ENCODE assay signal across 28 cellular contexts in the genomic region with DNA sequence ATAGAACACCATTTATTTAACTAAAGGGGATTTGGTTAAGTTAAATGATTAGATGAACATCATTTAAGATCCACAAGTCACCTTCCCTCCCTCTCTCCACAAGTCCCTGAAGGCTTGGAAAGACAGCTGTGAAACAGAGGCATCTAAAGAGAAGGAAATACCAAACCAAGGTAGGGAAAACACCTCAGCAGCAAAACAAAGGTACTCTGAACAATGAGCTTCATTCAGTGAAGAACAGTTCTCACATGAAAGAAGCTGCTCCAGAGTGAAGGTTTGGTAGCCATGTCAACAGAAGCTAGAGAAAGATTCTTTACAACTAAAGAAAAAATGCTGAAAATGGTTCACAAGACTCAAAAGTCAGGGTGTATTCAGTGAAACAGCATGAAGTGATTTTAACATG.
DNase-seq lines count a peak whose midpoint lies in the region; ATAC-seq and TF ChIP-seq lines count a peak whose summit lies in the region.
"Had no signal": no experiment of that assay in that cellular context is flagged by ENCODE, and none has a peak within 500 bp of the region (broad histone marks: within the 10 kb centered on the region; RNA-seq: fewer than 3 reads in every experiment).

No MANE protein-coding gene starts in this region.

- dilution Hi-C loops in mammary epithelial cell (cut with HindIII; ENCODE audit: low sequenced_read_pairs), result no loop called here

- in situ Hi-C loops in mammary epithelial cell (cut with MboI; ENCODE audit: low sequenced_read_pairs in 2 of 2), result no loop called here

- intact Hi-C loops in mammary epithelial cell (cut with micrococcal nuclease) (no loop called here), breast epithelium (cut with DNase I; ENCODE audit: low total_unique reads) (no loop called here), esophagus squamous epithelium (cut with DNase I) (no loop called here), psoas muscle (cut with DNase I) (no loop called here)

- H3K9me3 ChIP-seq in mammary epithelial cell (replicated peaks; ENCODE audit: insufficient read depth, low read length), result no peaks in the 10 kb centered on the region
- H3K9me3 ChIP-seq in breast epithelium, result no peaks in the 10 kb centered on the region
- no peaks in the 10 kb centered on the region for H3K9me3 ChIP-seq in hepatocyte (ENCODE audit: low read depth)
- H3K9me3 ChIP-seq in smooth muscle cell (replicated peaks; ENCODE audit: low read depth), result no peaks in the 10 kb centered on the region
- no peaks in the 10 kb centered on the region for H3K9me3 ChIP-seq in esophagus squamous epithelium
- H3K9me3 ChIP-seq in psoas muscle, result no peaks in the 10 kb centered on the region
- H3K9me3 ChIP-seq: adrenal gland, BE2C, left lung, tibial nerve had no signal

- peak overlapping the region; percentile 21 for H3K4me2 ChIP-seq in mammary epithelial cell (ENCODE audit: insufficient read depth, low read depth, low read length)
- no peak overlapping the region for H3K4me2 ChIP-seq in hepatocyte
- H3K4me2 ChIP-seq in smooth muscle cell, result no peak overlapping the region

- CTCF ChIA-PET in mammary epithelial cell (lab: Charles Lee; ENCODE audit: low non-redundant PET), result no interaction called here

- H3K4me1 ChIP-seq in mammary epithelial cell (ENCODE audit: insufficient read depth, low read length), result peaks cover 5% of the 10 kb centered on the region
- peaks cover 0 to 11% of the 10 kb centered on the region in 2 donors for H3K4me1 ChIP-seq in breast epithelium
- H3K4me1 ChIP-seq in hepatocyte (ENCODE audit: insufficient read depth), result no peaks in the 10 kb centered on the region
- H3K4me1 ChIP-seq in smooth muscle cell (ENCODE audit: low read depth), result no peaks in the 10 kb centered on the region
- peaks cover 0 to 49% (median 13%) of the 10 kb centered on the region in 3 donors for H3K4me1 ChIP-seq in esophagus squamous epithelium
- peaks cover 7% of the 10 kb centered on the region for H3K4me1 ChIP-seq in psoas muscle
- H3K4me1 ChIP-seq: adrenal gland had no signal

- DNase-seq in mammary epithelial cell (peak; percentile 76), breast epithelium (ENCODE audit: low spot score in 2 of 2) (no peak), NCI-H69 (lab: John Stamatoyannopoulos, UW) (peak; percentile 22), hepatocyte (ENCODE audit: low spot score) (no peak), smooth muscle cell (lab: John Stamatoyannopoulos, UW; ENCODE audit: unreplicated experiment) (no peak), nucleus accumbens (lab: John Stamatoyannopoulos, UW) (no peak), esophagus squamous epithelium (lab: John Stamatoyannopoulos, UW) (no peak), psoas muscle (no peak)
- DNase-seq: activated CD4-positive, alpha-beta T cell treated with anti-CD3 and anti-CD28 coated beads, Interleukin-2, amount 50 U/mL, for 4 hours; activated naive CD4-positive, alpha-beta T cell; activated T-cell treated with anti-CD3 and anti-CD28 coated beads, Interleukin-2, amount 50 U/mL, for 72 hours; adrenal gland; BE2C; brain microvascular endothelial cell; CD8-positive, alpha-beta memory T cell; effector CD4-positive, alpha-beta T cell; immature natural killer cell; left lung; MV-4-11; NCI-H146; NCI-H2107; NCI-H524 treated with DMSO at 0.1 percent for 48 hours; occipital lobe; Right ventricle myocardium superior; small intestine; stimulated activated CD4-positive, alpha-beta T cell treated with anti-CD3 and anti-CD28 coated beads, Interleukin-1b, Interleukin-23, amount 100 ng/mL, for 48 hours had no signal

- H3K4me3 ChIP-seq in mammary epithelial cell (replicated peaks in 1 of 3; ENCODE audit: insufficient read depth in 1 of 3, low read depth in 2 of 3, low read length in 3 of 3) (no peak overlapping the region), breast epithelium (no peak overlapping the region), hepatocyte (no peak overlapping the region), smooth muscle cell (no peak overlapping the region), esophagus squamous epithelium (no peak overlapping the region), psoas muscle (no peak overlapping the region)
- H3K4me3 ChIP-seq: adrenal gland, left lung, tibial nerve had no signal

- no peaks in the 10 kb centered on the region for H3K27me3 ChIP-seq in mammary epithelial cell (ENCODE audit: insufficient read depth, low read length)
- no peaks in the 10 kb centered on the region for H3K27me3 ChIP-seq in breast epithelium
- H3K27me3 ChIP-seq in hepatocyte, result no peaks in the 10 kb centered on the region
- no peaks in the 10 kb centered on the region for H3K27me3 ChIP-seq in smooth muscle cell (ENCODE audit: low read depth)
- no peaks in the 10 kb centered on the region for H3K27me3 ChIP-seq in esophagus squamous epithelium
- no peaks in the 10 kb centered on the region for H3K27me3 ChIP-seq in psoas muscle (ENCODE audit: insufficient read depth in 3 of 3, low read length in 2 of 3)
- H3K27me3 ChIP-seq: adrenal gland, BE2C, brain microvascular endothelial cell, left lung, tibial nerve had no signal

- H3K36me3 ChIP-seq in mammary epithelial cell (ENCODE audit: insufficient read depth, low read length) (peaks cover 3% of the 10 kb centered on the region), breast epithelium (no peaks in the 10 kb centered on the region), hepatocyte (replicated peaks; ENCODE audit: insufficient read depth, low read depth) (no peaks in the 10 kb centered on the region), smooth muscle cell (ENCODE audit: low read depth) (no peaks in the 10 kb centered on the region), esophagus squamous epithelium (peaks cover 0 to 5% (median 0%) of the 10 kb centered on the region in 3 donors), psoas muscle (ENCODE audit: insufficient read depth in 1 of 2, low read depth in 1 of 2) (no peaks in the 10 kb centered on the region)
- H3K36me3 ChIP-seq: adrenal gland, BE2C, left lung, tibial nerve had no signal

- H3K27ac ChIP-seq in mammary epithelial cell (ENCODE audit: insufficient read depth, low read depth, low read length) (peak overlapping the region; percentile 50), breast epithelium (peak overlapping the region in 1 of 2 donors; percentile 65), hepatocyte (peak overlapping the region; percentile 9), smooth muscle cell (ENCODE audit: low read depth) (peak overlapping the region; percentile 3), esophagus squamous epithelium (peak overlapping the region in 1 of 4 donors; percentile 34), psoas muscle (no peak overlapping the region)
- H3K27ac ChIP-seq: adrenal gland, brain microvascular endothelial cell, epithelial cell of prostate, left lung, tibial nerve had no signal

- H2AFZ ChIP-seq in mammary epithelial cell (ENCODE audit: low read depth, low read length) (no peak overlapping the region), hepatocyte (no peak overlapping the region), smooth muscle cell (ENCODE audit: low read depth) (no peak overlapping the region)

- H3K9me2 ChIP-seq in hepatocyte (replicated peaks; ENCODE audit: insufficient read depth), result no peaks in the 10 kb centered on the region

- ATAC-seq in psoas muscle, result no peak
- ATAC-seq: activated T-cell treated with anti-CD3 and anti-CD28 coated beads, Interleukin-2, amount 50 U/mL, for 72 hours; left lung had no signal

- H3K9ac ChIP-seq in mammary epithelial cell (ENCODE audit: insufficient read depth, low read length) (no peak overlapping the region), smooth muscle cell (ENCODE audit: low read depth) (no peak overlapping the region)

- BruUV-seq in mammary epithelial cell (replicated peaks; lab: Mats Ljungman, UMichigan), result no TSS peak

- H4K20me1 ChIP-seq in mammary epithelial cell (ENCODE audit: insufficient read depth, low read length), result no peaks in the 10 kb centered on the region
- no peaks in the 10 kb centered on the region for H4K20me1 ChIP-seq in hepatocyte (ENCODE audit: insufficient read depth, poor library complexity, severe bottlenecking)
- no peaks in the 10 kb centered on the region for H4K20me1 ChIP-seq in smooth muscle cell (ENCODE audit: low read depth)

- no peak for TF ChIP-seq CTCF in mammary epithelial cell (conservative IDR thresholded peaks at IDR 0.05 in 1 of 2, IDR thresholded peaks at IDR 0.05 in 1 of 2; ENCODE audit: extremely low read depth in 1 of 2, insufficient read depth in 1 of 2, low read depth in 1 of 2, low read length in 2 of 2)
- TF ChIP-seq CTCF in breast epithelium (IDR thresholded peaks at IDR 0.05), result no peak
- no peak for TF ChIP-seq CTCF in hepatocyte (IDR thresholded peaks at IDR 0.05; ENCODE audit: poor library complexity)
- no peak for TF ChIP-seq CTCF in smooth muscle cell (IDR thresholded peaks at IDR 0.05; ENCODE audit: borderline replicate concordance, insufficient read depth, poor library complexity, severe bottlenecking)
- TF ChIP-seq CTCF in esophagus squamous epithelium (IDR thresholded peaks at IDR 0.05), result no peak
- no peak for TF ChIP-seq CTCF in psoas muscle (IDR thresholded peaks at IDR 0.05)

- peaks cover 3% of the 10 kb centered on the region for H3K79me2 ChIP-seq in mammary epithelial cell (ENCODE audit: insufficient read depth, low read length)
- H3K79me2 ChIP-seq in hepatocyte, result no peaks in the 10 kb centered on the region
- H3K79me2 ChIP-seq in smooth muscle cell (ENCODE audit: low read depth), result no peaks in the 10 kb centered on the region

- H3F3A ChIP-seq in smooth muscle cell (ENCODE audit: low read depth), result no peaks in the 10 kb centered on the region

- TF ChIP-seq POLR2A in breast epithelium (IDR thresholded peaks at IDR 0.05) (no peak), esophagus squamous epithelium (IDR thresholded peaks at IDR 0.05) (no peak)

Comparison
In these comparisons a context has a peak if more than half of its experiments do, and no peak if none do; other contexts are left out.
1. DNase-seq: peak in mammary epithelial cell (single experiment) and NCI-H69 (single experiment); none in breast epithelium (0 of 2), hepatocyte (single experiment), smooth muscle cell (single experiment), nucleus accumbens (0 of 56), esophagus squamous epithelium (single experiment) and psoas muscle (0 of 2).